Comparison of ENCODE assay signal across 8 cellular contexts in genomic region chr11:95067828-95068244, GRCh38. TPM values are rescaled to one million over a fixed set of nuclear protein-coding genes. Genes with fewer than 3 reads are reported as not detected.
DNase-seq lines count a peak whose midpoint lies in the region; ATAC-seq, FAIRE-seq and TF ChIP-seq lines count a peak whose summit lies in the region.

No MANE protein-coding gene starts in this region.

- TF ChIP-seq POLR2A in HepG2 (IDR thresholded peaks at IDR 0.05; ENCODE audit: insufficient read depth in 1 of 2, low read depth in 2 of 2, low read length in 2 of 2) = no peak

- H3K4me3 Mint-ChIP-seq in MCF 10A (ENCODE audit: unreplicated experiment) = peak overlapping the region; percentile 99

- TF ChIP-seq CTCF in MCF 10A (IDR thresholded peaks at IDR 0.05; ENCODE audit: unreplicated experiment) = no peak
- no peak for TF ChIP-seq CTCF in HepG2 (CRISPR knock-in tag; IDR thresholded peaks at IDR 0.05)

- DNase-seq in NCI-H1092 treated with DMSO at 0.1 percent for 48 hours (lab: John Stamatoyannopoulos, UW) = peak; percentile 90
- no peak for DNase-seq in NCI-H1092 (lab: John Stamatoyannopoulos, UW)
- peak; percentile 3 for DNase-seq in NOMO-1 treated with dmso at 0.1 percent for 144 hours (lab: John Stamatoyannopoulos, UW; ENCODE audit: unreplicated experiment)
- no peak for DNase-seq in MCF 10A (ENCODE audit: unreplicated experiment)
- DNase-seq in HepG2 (ENCODE audit: low spot score) = no peak
- DNase-seq in NK-92 (lab: John Stamatoyannopoulos, UW; ENCODE audit: unreplicated experiment) = no peak

- H3K9me3 ChIP-seq in HepG2 (ENCODE audit: low read length) = no peaks in the 10 kb centered on the region

- peaks cover 3% of the 10 kb centered on the region; the same call in 1 of the 2 replicates for H4K20me1 ChIP-seq in HepG2 (ENCODE audit: insufficient read depth, low read length)

- in situ Hi-C loops in HepG2 (cut with HindIII; ENCODE audit: extremely low pct_ligation_motif_present, low pct_unique_long_range_greater_than_20kb) = loop anchor here (10.0 kb wide), 1 partner anchor 637 kb away; no protein-coding TSS in a partner anchor

- CTCF ChIA-PET in MCF 10A (lab: Yijun Ruan, JAX) (interaction anchor here (0.6 to 5.9 kb wide), 25 partner anchors 9 to 720 kb away, joined by 3 to 60 read pairs (median 8); partner anchors contain the start of genes CWC15, ENDOD1 and KDM4D), HepG2 (lab: Yijun Ruan, JAX; ENCODE audit: low intra/inter-chr PET ratio, low total read pairs) (no interaction called here)

- peak overlapping the region; percentile 82 for H3K4me2 ChIP-seq in HepG2 (ENCODE audit: low read depth, low read length)

- intact Hi-C loops in MCF 10A (cut with micrococcal nuclease) = loop anchor here (1.0 to 5.0 kb wide), 8 partner anchors 21 to 697 kb away; partner anchors contain the start of genes CWC15, ENDOD1, KDM4D and SESN3
- intact Hi-C loops in HepG2 (cut with micrococcal nuclease; ENCODE audit: unreplicated experiment) = loop anchor here (1.0 to 10.0 kb wide), 6 partner anchors 71 to 722 kb away; partner anchors contain the start of genes C11orf97, CEP57, CWC15 and KDM4D

- H3K4me1 ChIP-seq in HepG2 (ENCODE audit: insufficient read depth, low read length) = peaks cover 18% of the 10 kb centered on the region

- TF ChIP-seq EP300 in HepG2 (IDR thresholded peaks at IDR 0.05; ENCODE audit: low read depth in 2 of 2, low read length in 2 of 2) (no peak), HepG2 (CRISPR knock-in tag; IDR thresholded peaks at IDR 0.05; ENCODE audit: borderline replicate concordance) (no peak)

- WGBS in HepG2 (ENCODE audit: low lambda C conversion rate) = 0% methylated on average over 17 of the region's 17 CpGs

- no peaks in the 10 kb centered on the region for H3K27me3 Mint-ChIP-seq in MCF 10A (ENCODE audit: insufficient read depth, unreplicated experiment)

- H3K4me1 Mint-ChIP-seq in MCF 10A (ENCODE audit: insufficient read depth, unreplicated experiment) = peaks cover 18% of the 10 kb centered on the region

- H3K36me3 ChIP-seq in HepG2 (replicated peaks in 1 of 2; ENCODE audit: control insufficient read depth in 1 of 2, insufficient read depth in 2 of 2, low read length in 2 of 2) = no peaks in the 10 kb centered on the region

- H3K79me2 ChIP-seq in HepG2 (ENCODE audit: insufficient read depth, low read length) = peaks cover 24% of the 10 kb centered on the region

- peak overlapping the region; percentile 80 to 97 (median 93) for H3K4me3 ChIP-seq in HepG2 (replicated peaks in 1 of 3; ENCODE audit: insufficient read depth in 1 of 3, low read depth in 2 of 3, low read length in 3 of 3)

- H3K9ac ChIP-seq in HepG2 (ENCODE audit: insufficient read depth, low read depth, low read length) = peak overlapping the region; percentile 94

- BruUV-seq in MCF 10A (replicated peaks; lab: Mats Ljungman, UMichigan) (no TSS peak), HepG2 (replicated peaks; lab: Mats Ljungman, UMichigan) (no TSS peak)

- no peaks in the 10 kb centered on the region for H3K9me3 Mint-ChIP-seq in MCF 10A (ENCODE audit: unreplicated experiment)

- POLR2A ChIA-PET in MCF 10A (lab: Yijun Ruan, JAX) = interaction anchor here (0.5 to 13.0 kb wide), 43 partner anchors 9 to 1328 kb away, joined by 3 to 242 read pairs (median 5); partner anchors contain the start of genes AMOTL1, CCDC82, CEP57 and CWC15
- POLR2A ChIA-PET in HepG2 (lab: Yijun Ruan, JAX) = interaction anchor here (0.6 to 3.5 kb wide), 19 partner anchors 9 to 1322 kb away, joined by 3 to 48 read pairs (median 4); partner anchors contain the start of genes CCDC82, CEP57, CWC15 and ENDOD1

- no peak for FAIRE-seq in HepG2 (lab: Jason Lieb, UNC)

- ATAC-seq in HepG2 (peak; percentile 2; the same call in 2 of the 3 replicates), GM21423 (IDR thresholded peaks at IDR 0.05; ENCODE audit: unreplicated experiment) (no peak)

- H3K27ac Mint-ChIP-seq in MCF 10A (ENCODE audit: low read depth, unreplicated experiment) = peak overlapping the region; percentile 95

- H3K27ac ChIP-seq in HepG2 (ENCODE audit: extremely low read length, insufficient read depth, low read length) (peak overlapping the region; percentile 93), temporal lobe (ENCODE audit: low read depth, low read length) (peak overlapping the region; percentile 96)

- TF ChIP-seq RAD21 in HepG2 (CRISPR knock-in tag; IDR thresholded peaks at IDR 0.05) = no peak

- H2AFZ ChIP-seq in HepG2 (ENCODE audit: low read length) = no peak overlapping the region

- no peaks in the 10 kb centered on the region; a peak in 1 of 5 replicates for H3K27me3 ChIP-seq in HepG2 (ENCODE audit: control insufficient read depth in 1 of 2, insufficient read depth in 2 of 2, low read length in 2 of 2)

- peaks cover 19% of the 10 kb centered on the region for H3K36me3 Mint-ChIP-seq in MCF 10A (ENCODE audit: insufficient read depth, unreplicated experiment)

RNA-seq across cellular contexts. Expression of gene SRSF8, which starts 1.1 kb away (rescaled TPM):
- total RNA-seq in MCF 10A (2022) (48.5 and 55.6 TPM in 2 replicates), HepG2 (2016; rRNA removed; fragmentation: Illumina TruSeq; extraction: Trizol) (25.8 and 33.0 TPM in 2 replicates), temporal lobe (20.2 TPM)
- 9.6 and 12.2 TPM in 2 replicates for total RNA-seq in HepG2 (2016; cell fraction: cytosol; rRNA removed; fragmentation: Illumina TruSeq; extraction: Trizol; ENCODE audit: low read depth)
- 23.0 and 30.3 TPM in 2 replicates for total RNA-seq in HepG2 (2016; cell fraction: insoluble cytoplasmic fraction; rRNA removed; fragmentation: Illumina TruSeq; extraction: Trizol)
- 27.0 and 27.8 TPM in 2 replicates for total RNA-seq in HepG2 (2016; cell fraction: membrane; rRNA removed; fragmentation: Illumina TruSeq; extraction: Trizol)
- 15.5 and 15.9 TPM in 2 replicates for total RNA-seq in HepG2 (2016; cell fraction: nucleus; rRNA removed; fragmentation: Illumina TruSeq; extraction: Trizol)
- 21.8 and 22.2 TPM in 2 replicates for polyA plus RNA-seq in HepG2 (2011; rRNA removed)
- polyA plus RNA-seq in HepG2 (2011; cell fraction: cytosol; rRNA removed) = 13.2 and 19.2 TPM in 2 replicates
- polyA plus RNA-seq in HepG2 (2011; cell fraction: nucleus; rRNA removed) = 10.1 and 13.8 TPM in 2 replicates
- 22.3 and 23.1 TPM in 2 replicates for polyA plus RNA-seq in HepG2 (2012)
- 15.5 and 15.7 TPM in 2 replicates for polyA plus RNA-seq in HepG2 (2016; cell fraction: cytosol; fragmentation: Illumina TruSeq; extraction: Trizol; ENCODE audit: low read depth)
- 39.8 and 40.4 TPM in 2 replicates for polyA plus RNA-seq in HepG2 (2016; cell fraction: insoluble cytoplasmic fraction; fragmentation: Illumina TruSeq; extraction: Trizol; ENCODE audit: low read depth)
- 26.1 and 26.7 TPM in 2 replicates for polyA plus RNA-seq in HepG2 (2016; cell fraction: membrane; fragmentation: Illumina TruSeq; extraction: Trizol; ENCODE audit: low read depth)
- 25.6 and 28.8 TPM in 2 replicates for polyA plus RNA-seq in HepG2 (2016; cell fraction: nucleus; fragmentation: Illumina TruSeq; extraction: Trizol; ENCODE audit: insufficient read depth, low read depth)
- 18.5 and 20.8 TPM in 2 replicates for polyA minus RNA-seq in HepG2 (2011; rRNA and poly(A)+ RNA removed; ENCODE audit: low replicate concordance)
- 8.7 and 9.5 TPM in 2 replicates for polyA minus RNA-seq in HepG2 (2011; cell fraction: cytosol; rRNA and poly(A)+ RNA removed)
- polyA minus RNA-seq in HepG2 (2011; cell fraction: nucleus; rRNA and poly(A)+ RNA removed) = 11.7 and 14.9 TPM in 2 replicates

RNA-seq across cellular contexts. Expression of gene KDM4F, which starts 18.6 kb away (rescaled TPM):
- total RNA-seq in MCF 10A (2022) (not detected in 2 replicates), HepG2 (2016; rRNA removed; fragmentation: Illumina TruSeq; extraction: Trizol) (not detected in 2 replicates), temporal lobe (not detected)
- not detected in 2 replicates for total RNA-seq in HepG2 (2016; cell fraction: cytosol; rRNA removed; fragmentation: Illumina TruSeq; extraction: Trizol; ENCODE audit: low read depth)
- total RNA-seq in HepG2 (2016; cell fraction: insoluble cytoplasmic fraction; rRNA removed; fragmentation: Illumina TruSeq; extraction: Trizol) = not detected in 2 replicates
- total RNA-seq in HepG2 (2016; cell fraction: membrane; rRNA removed; fragmentation: Illumina TruSeq; extraction: Trizol) = not detected in 2 replicates
- total RNA-seq in HepG2 (2016; cell fraction: nucleus; rRNA removed; fragmentation: Illumina TruSeq; extraction: Trizol) = not detected in 2 replicates
- polyA plus RNA-seq in HepG2 (2011; rRNA removed) = not detected in 2 replicates
- not detected in 2 replicates for polyA plus RNA-seq in HepG2 (2011; cell fraction: cytosol; rRNA removed)
- not detected in 2 replicates for polyA plus RNA-seq in HepG2 (2011; cell fraction: nucleus; rRNA removed)
- polyA plus RNA-seq in HepG2 (2012) = not detected in 2 replicates
- not detected in 2 replicates for polyA plus RNA-seq in HepG2 (2016; cell fraction: cytosol; fragmentation: Illumina TruSeq; extraction: Trizol; ENCODE audit: low read depth)
- polyA plus RNA-seq in HepG2 (2016; cell fraction: insoluble cytoplasmic fraction; fragmentation: Illumina TruSeq; extraction: Trizol; ENCODE audit: low read depth) = not detected in 2 replicates
- not detected in 2 replicates for polyA plus RNA-seq in HepG2 (2016; cell fraction: membrane; fragmentation: Illumina TruSeq; extraction: Trizol; ENCODE audit: low read depth)
- polyA plus RNA-seq in HepG2 (2016; cell fraction: nucleus; fragmentation: Illumina TruSeq; extraction: Trizol; ENCODE audit: insufficient read depth, low read depth) = not detected in 2 replicates
- not detected in 2 replicates for polyA minus RNA-seq in HepG2 (2011; rRNA and poly(A)+ RNA removed; ENCODE audit: low replicate concordance)
- not detected in 2 replicates for polyA minus RNA-seq in HepG2 (2011; cell fraction: cytosol; rRNA and poly(A)+ RNA removed)
- polyA minus RNA-seq in HepG2 (2011; cell fraction: nucleus; rRNA and poly(A)+ RNA removed) = not detected in 2 replicates

RNA-seq across cellular contexts. Expression of gene ENDOD1, which starts 21.8 kb away (rescaled TPM):
- 10.8 and 11.4 TPM in 2 replicates for total RNA-seq in MCF 10A (2022)
- 4.3 and 6.8 TPM in 2 replicates for total RNA-seq in HepG2 (2016; rRNA removed; fragmentation: Illumina TruSeq; extraction: Trizol)
- 0.30 and 0.62 TPM in 2 replicates for total RNA-seq in HepG2 (2016; cell fraction: cytosol; rRNA removed; fragmentation: Illumina TruSeq; extraction: Trizol; ENCODE audit: low read depth)
- 4.0 and 6.7 TPM in 2 replicates for total RNA-seq in HepG2 (2016; cell fraction: insoluble cytoplasmic fraction; rRNA removed; fragmentation: Illumina TruSeq; extraction: Trizol)
- 2.4 and 3.2 TPM in 2 replicates for total RNA-seq in HepG2 (2016; cell fraction: membrane; rRNA removed; fragmentation: Illumina TruSeq; extraction: Trizol)
- 5.9 and 7.0 TPM in 2 replicates for total RNA-seq in HepG2 (2016; cell fraction: nucleus; rRNA removed; fragmentation: Illumina TruSeq; extraction: Trizol)
- 2.0 and 2.1 TPM in 2 replicates for polyA plus RNA-seq in HepG2 (2011; rRNA removed)
- polyA plus RNA-seq in HepG2 (2011; cell fraction: cytosol; rRNA removed) = 1.7 and 2.3 TPM in 2 replicates
- polyA plus RNA-seq in HepG2 (2011; cell fraction: nucleus; rRNA removed) = 0.72 and 1.2 TPM in 2 replicates
- 2.1 and 2.3 TPM in 2 replicates for polyA plus RNA-seq in HepG2 (2012)
- polyA plus RNA-seq in HepG2 (2016; cell fraction: cytosol; fragmentation: Illumina TruSeq; extraction: Trizol; ENCODE audit: low read depth) = 0.43 and 0.46 TPM in 2 replicates
- polyA plus RNA-seq in HepG2 (2016; cell fraction: insoluble cytoplasmic fraction; fragmentation: Illumina TruSeq; extraction: Trizol; ENCODE audit: low read depth) = 2.3 and 3.0 TPM in 2 replicates
- 1.1 and 1.3 TPM in 2 replicates for polyA plus RNA-seq in HepG2 (2016; cell fraction: membrane; fragmentation: Illumina TruSeq; extraction: Trizol; ENCODE audit: low read depth)
- polyA plus RNA-seq in HepG2 (2016; cell fraction: nucleus; fragmentation: Illumina TruSeq; extraction: Trizol; ENCODE audit: insufficient read depth, low read depth) = 5.2 and 5.9 TPM in 2 replicates
- 2.9 and 4.8 TPM in 2 replicates for polyA minus RNA-seq in HepG2 (2011; rRNA and poly(A)+ RNA removed; ENCODE audit: low replicate concordance)
- polyA minus RNA-seq in HepG2 (2011; cell fraction: cytosol; rRNA and poly(A)+ RNA removed) = 3.1 and 3.2 TPM in 2 replicates
- polyA minus RNA-seq in HepG2 (2011; cell fraction: nucleus; rRNA and poly(A)+ RNA removed) = 2.2 and 3.5 TPM in 2 replicates
- total RNA-seq in temporal lobe = 17.9 TPM

RNA-seq across cellular contexts. Expression of gene KDM4E, which starts 42.8 kb away (rescaled TPM):
- total RNA-seq in MCF 10A (2022) (not detected in 2 replicates), HepG2 (2016; rRNA removed; fragmentation: Illumina TruSeq; extraction: Trizol) (not detected in 2 replicates), temporal lobe (not detected)
- not detected in 2 replicates for total RNA-seq in HepG2 (2016; cell fraction: cytosol; rRNA removed; fragmentation: Illumina TruSeq; extraction: Trizol; ENCODE audit: low read depth)
- total RNA-seq in HepG2 (2016; cell fraction: insoluble cytoplasmic fraction; rRNA removed; fragmentation: Illumina TruSeq; extraction: Trizol) = not detected in 2 replicates
- not detected in 2 replicates for total RNA-seq in HepG2 (2016; cell fraction: membrane; rRNA removed; fragmentation: Illumina TruSeq; extraction: Trizol)
- not detected in 2 replicates for total RNA-seq in HepG2 (2016; cell fraction: nucleus; rRNA removed; fragmentation: Illumina TruSeq; extraction: Trizol)
- polyA plus RNA-seq in HepG2 (2011; rRNA removed) = not detected in 2 replicates
- polyA plus RNA-seq in HepG2 (2011; cell fraction: cytosol; rRNA removed) = not detected in 2 replicates
- polyA plus RNA-seq in HepG2 (2011; cell fraction: nucleus; rRNA removed) = not detected in 2 replicates
- polyA plus RNA-seq in HepG2 (2012) = not detected in 2 replicates
- polyA plus RNA-seq in HepG2 (2016; cell fraction: cytosol; fragmentation: Illumina TruSeq; extraction: Trizol; ENCODE audit: low read depth) = not detected in 2 replicates
- not detected in 2 replicates for polyA plus RNA-seq in HepG2 (2016; cell fraction: insoluble cytoplasmic fraction; fragmentation: Illumina TruSeq; extraction: Trizol; ENCODE audit: low read depth)
- polyA plus RNA-seq in HepG2 (2016; cell fraction: membrane; fragmentation: Illumina TruSeq; extraction: Trizol; ENCODE audit: low read depth) = not detected in 2 replicates
- not detected in 2 replicates for polyA plus RNA-seq in HepG2 (2016; cell fraction: nucleus; fragmentation: Illumina TruSeq; extraction: Trizol; ENCODE audit: insufficient read depth, low read depth)
- not detected in 2 replicates for polyA minus RNA-seq in HepG2 (2011; rRNA and poly(A)+ RNA removed; ENCODE audit: low replicate concordance)
- polyA minus RNA-seq in HepG2 (2011; cell fraction: cytosol; rRNA and poly(A)+ RNA removed) = not detected in 2 replicates
- polyA minus RNA-seq in HepG2 (2011; cell fraction: nucleus; rRNA and poly(A)+ RNA removed) = not detected in 2 replicates

Comparison
In these comparisons a context has a peak if more than half of its experiments do, and no peak if none do; other contexts are left out.
1. DNase-seq: peak in NCI-H1092 treated with DMSO at 0.1 percent for 48 hours (single experiment) and NOMO-1 treated with dmso at 0.1 percent for 144 hours (single experiment); none in NCI-H1092 (single experiment), MCF 10A (single experiment), HepG2 (single experiment) and NK-92 (single experiment).